8 cellular contexts compared by ENCODE assay signal in genomic region chr2:240437861-240438809, GRCh38. TPM values are rescaled to one million over a fixed set of nuclear protein-coding genes. Genes with fewer than 3 reads are reported as not detected.
DNase-seq lines count a peak whose midpoint lies in the region; ATAC-seq and TF ChIP-seq lines count a peak whose summit lies in the region.

No MANE protein-coding gene starts in this region.

- no peak overlapping the region for H3K4me3 Mint-ChIP-seq in activated naive CD8-positive, alpha-beta T cell treated with anti-CD3 and anti-CD28 coated beads for 36 hours

- H3K36me3 ChIP-seq in prostate gland (no peaks in the 10 kb centered on the region), uterus (no peaks in the 10 kb centered on the region)

- peak; percentile 15 for DNase-seq in CMK (ENCODE audit: low read depth)
- peak; percentile 69 for DNase-seq in activated naive CD8-positive, alpha-beta T cell treated with anti-CD3 and anti-CD28 coated beads for 36 hours
- peak; percentile 70 to 93 (median 88) for DNase-seq in head of caudate nucleus
- DNase-seq in prostate gland (ENCODE audit: low spot score), result peak; percentile 66
- DNase-seq in uterus, result peak; percentile 51 to 72

- peaks cover 7% of the 10 kb centered on the region for H3K4me1 Mint-ChIP-seq in activated naive CD8-positive, alpha-beta T cell treated with anti-CD3 and anti-CD28 coated beads for 36 hours

- peak; percentile 39 for ATAC-seq in HG02885 (IDR thresholded peaks at IDR 0.05; ENCODE audit: poor library complexity, unreplicated experiment)
- ATAC-seq in SK-N-SH treated with all-trans-retinoic acid at 6 μM for 48 hours, result peak; percentile 74
- ATAC-seq in HG02981 (IDR thresholded peaks at IDR 0.05; ENCODE audit: unreplicated experiment), result no peak

- no peaks in the 10 kb centered on the region for H3K36me3 Mint-ChIP-seq in activated naive CD8-positive, alpha-beta T cell treated with anti-CD3 and anti-CD28 coated beads for 36 hours

- intact Hi-C loops in head of caudate nucleus (cut with DNase I), result loop anchor here (1.0 to 5.0 kb wide), 2 partner anchors 205 to 286 kb away; no protein-coding TSS in a partner anchor
- intact Hi-C loops in prostate gland (cut with DNase I), result loop anchor here (1.0 to 2.0 kb wide), 2 partner anchors 139 to 205 kb away; no protein-coding TSS in a partner anchor
- intact Hi-C loops in uterus (cut with DNase I; ENCODE audit: low total_unique reads), result loop anchor here (5.0 kb wide), 1 partner anchor 206 kb away; no protein-coding TSS in a partner anchor

- peak; percentile 89 to 97 (median 93) for TF ChIP-seq CTCF in prostate gland (IDR thresholded peaks at IDR 0.05)
- TF ChIP-seq CTCF in uterus (IDR thresholded peaks at IDR 0.05), result peak; percentile 91 to 95 (median 94)

- H3K4me3 ChIP-seq in prostate gland, result no peak overlapping the region
- no peak overlapping the region for H3K4me3 ChIP-seq in uterus

- H3K4me1 ChIP-seq in prostate gland (replicated peaks) (peaks cover 23% of the 10 kb centered on the region), uterus (peaks cover 0 to 16% of the 10 kb centered on the region in 2 donors)

- WGBS in prostate gland, result 18% methylated on average over 24 of the region's 24 CpGs

- H3K27me3 Mint-ChIP-seq in activated naive CD8-positive, alpha-beta T cell treated with anti-CD3 and anti-CD28 coated beads for 36 hours, result peaks cover 23% of the 10 kb centered on the region

- H3K27ac ChIP-seq in prostate gland (peak overlapping the region; percentile 4 to 38), uterus (no peak overlapping the region)

- H3K27ac Mint-ChIP-seq in activated naive CD8-positive, alpha-beta T cell treated with anti-CD3 and anti-CD28 coated beads for 36 hours, result no peak overlapping the region

- H3K27me3 ChIP-seq in prostate gland (replicated peaks; ENCODE audit: insufficient read depth) (no peaks in the 10 kb centered on the region), uterus (no peaks in the 10 kb centered on the region)

- peak; percentile 24 for TF ChIP-seq POLR2A in prostate gland (IDR thresholded peaks at IDR 0.05)
- peak in 1 of 2 donors; percentile 23 for TF ChIP-seq POLR2A in uterus (IDR thresholded peaks at IDR 0.05)

- H3K9me3 ChIP-seq in prostate gland, result no peaks in the 10 kb centered on the region
- no peaks in the 10 kb centered on the region for H3K9me3 ChIP-seq in uterus

- H3K9me3 Mint-ChIP-seq in activated naive CD8-positive, alpha-beta T cell treated with anti-CD3 and anti-CD28 coated beads for 36 hours, result no peaks in the 10 kb centered on the region

TF ChIP-seq in SK-N-SH treated with all-trans-retinoic acid at 6 μM for 48 hours, 23 proteins besides CTCF, POLR2A, EP300 and RAD21:
- TF ChIP-seq ISL1 (CRISPR knock-in tag; IDR thresholded peaks at IDR 0.05), result no peak
- no peak for TF ChIP-seq SNAI2 (CRISPR knock-in tag; IDR thresholded peaks at IDR 0.05)
- no peak for TF ChIP-seq ESRRG (CRISPR knock-in tag; IDR thresholded peaks at IDR 0.05)

RNA-seq across cellular contexts. Expression of gene GPC1, which starts 2.7 kb away (rescaled TPM):
- 1 to 10 TPM in 1 of 2 experiments, under 1 TPM in 1; 0.64 to 1.3 TPM for total RNA-seq in activated naive CD8-positive, alpha-beta T cell treated with anti-CD3 and anti-CD28 coated beads for 36 hours
- total RNA-seq in prostate gland, result 100 to 1,000 TPM in 1 of 2 donors, 10 to 100 TPM in 1; 80.7 to 447 TPM
- total RNA-seq in uterus, result 10 to 100 TPM in 3 of 4 donors, under 1 TPM in 1; 0.88 to 62.2 (median 43.4) TPM

Comparison
In these comparisons a context has a peak if more than half of its experiments do, and no peak if none do; other contexts are left out.
1. DNase-seq: peak in every context shown above with its lines; median percentile 88 in head of caudate nucleus; 69 in activated naive CD8-positive, alpha-beta T cell treated with anti-CD3 and anti-CD28 coated beads for 36 hours; 66 in prostate gland; 62 in uterus; 15 in CMK.
2. H3K27ac ChIP-seq: peak in prostate gland (2 of 2); none in uterus (0 of 2).